ENCODE assay signal across 16 cellular contexts in the genomic region with DNA sequence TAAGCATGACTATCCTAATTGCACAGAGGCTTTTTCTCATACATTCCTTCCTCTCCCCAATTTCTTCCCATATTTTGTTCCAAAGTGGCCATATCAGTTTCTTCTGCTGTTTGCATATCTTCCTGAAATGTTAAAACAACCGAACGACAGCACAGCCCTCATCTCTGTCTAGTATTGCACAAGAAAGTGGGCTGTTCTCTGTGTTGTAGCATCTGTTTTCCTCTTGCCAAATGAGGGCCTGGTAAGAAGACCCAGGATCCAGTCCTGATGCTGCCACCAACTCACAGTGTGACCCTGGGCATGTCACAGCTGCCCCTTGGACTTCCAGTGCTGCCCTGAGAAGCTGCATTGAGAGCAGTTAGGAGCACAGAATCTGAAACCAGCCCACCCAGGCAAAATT. TPM values are rescaled to one million over a fixed set of nuclear protein-coding genes. Genes with fewer than 3 reads are reported as not detected.
DNase-seq lines count a peak whose midpoint lies in the region; TF ChIP-seq lines count a peak whose summit lies in the region.
"Had no signal": no experiment of that assay in that cellular context is flagged by ENCODE, and none has a peak within 500 bp of the region (broad histone marks: within the 10 kb centered on the region; RNA-seq: fewer than 3 reads in every experiment).

No MANE protein-coding gene starts in this region.

- peaks cover 4% of the 10 kb centered on the region; the same call in 1 of the 2 replicates for H3K27me3 ChIP-seq in BLaER1
- H3K27me3 ChIP-seq: left lung, SJSA1 had no signal

- no peaks in the 10 kb centered on the region for H3K9me3 Mint-ChIP-seq in nephron
- no peaks in the 10 kb centered on the region for H3K9me3 Mint-ChIP-seq in endothelial cell (ENCODE audit: unreplicated experiment)

- H3K4me1 Mint-ChIP-seq in nephron (peaks cover 6% of the 10 kb centered on the region), endothelial cell (ENCODE audit: unreplicated experiment) (peaks cover 11% of the 10 kb centered on the region)

- peaks cover 47% of the 10 kb centered on the region for H3K4me1 ChIP-seq in BLaER1

- H3K36me3 Mint-ChIP-seq in nephron (ENCODE audit: low read depth) (peaks cover 8% of the 10 kb centered on the region), endothelial cell (ENCODE audit: low read depth, unreplicated experiment) (peaks cover 13% of the 10 kb centered on the region)

- H3K9me3 ChIP-seq in BLaER1, result no peaks in the 10 kb centered on the region
- H3K9me3 ChIP-seq: left lung, SJSA1 had no signal

- TF ChIP-seq CTCF in choroid plexus epithelial cell (conservative IDR thresholded peaks at IDR 0.05; ENCODE audit: low read depth, low read length) (no peak), nephron (IDR thresholded peaks at IDR 0.05; ENCODE audit: unreplicated experiment in 3 of 3) (no peak), endothelial cell (IDR thresholded peaks at IDR 0.05; ENCODE audit: unreplicated experiment) (no peak)

- H3K27me3 Mint-ChIP-seq in nephron (ENCODE audit: low read depth) (peaks cover 15% of the 10 kb centered on the region), endothelial cell (ENCODE audit: unreplicated experiment) (peaks cover 9% of the 10 kb centered on the region)

- H3K4me3 ChIP-seq in BLaER1 (no peak overlapping the region), choroid plexus epithelial cell (ENCODE audit: low read depth, low read length) (no peak overlapping the region)
- H3K4me3 ChIP-seq: SJSA1 had no signal

- H4K20me1 ChIP-seq in BLaER1, result peaks cover 31% of the 10 kb centered on the region

- H3K9ac ChIP-seq in BLaER1, result 0 out of 2 replicates have a peak overlapping the region, but pooled peaks have one; percentile 39

- H3K27ac Mint-ChIP-seq in nephron (peak overlapping the region in 2 of 3 experiments; percentile 45 to 61), endothelial cell (ENCODE audit: unreplicated experiment) (no peak overlapping the region)

- no peak overlapping the region for H3K27ac ChIP-seq in BLaER1
- H3K27ac ChIP-seq: SJSA1 had no signal

- peak overlapping the region; percentile 13 to 56 (median 53) for H3K4me3 Mint-ChIP-seq in nephron
- no peak overlapping the region for H3K4me3 Mint-ChIP-seq in endothelial cell (ENCODE audit: unreplicated experiment)

- H3K4me2 ChIP-seq in BLaER1, result peak overlapping the region; percentile 44; the same call in 1 of the 2 replicates

- peak; percentile 68 to 72 for DNase-seq in Kasumi-1 (lab: John Stamatoyannopoulos, UW)
- peak; percentile 39 for DNase-seq in choroid plexus epithelial cell (ENCODE audit: low read depth)
- no peak for DNase-seq in NCI-H1694 treated with DMSO at 0.1 percent for 48 hours (lab: John Stamatoyannopoulos, UW)
- no peak for DNase-seq in endothelial cell (ENCODE audit: low spot score)
- no peak for DNase-seq in epidermal melanocyte (ENCODE audit: insufficient read length, low spot score)
- DNase-seq in NCI-H2171 (lab: John Stamatoyannopoulos, UW), result no peak
- DNase-seq: activated naive CD4-positive, alpha-beta T cell; cortex of kidney; NCI-H1417 treated with DMSO at 0.1 percent for 48 hours; NCI-H526 treated with DMSO at 0.1 percent for 48 hours; stimulated activated CD4-positive, alpha-beta T cell treated with anti-CD3 and anti-CD28 coated beads, Interleukin-1b, Interleukin-23, amount 100 ng/mL, for 48 hours; stimulated activated naive CD4-positive, alpha-beta T cell had no signal

- H3K36me3 ChIP-seq in BLaER1, result peaks cover 30% of the 10 kb centered on the region

RNA-seq across cellular contexts. Expression of a gene that starts 4.1 kb away (rescaled TPM):
- total RNA-seq in endothelial cell (ENCODE audit: unreplicated experiment), result 2.1 TPM

Comparison
In these comparisons a context has a peak if more than half of its experiments do, and no peak if none do; other contexts are left out.
1. DNase-seq: peak in Kasumi-1 (2 of 2) and choroid plexus epithelial cell (single experiment); none in NCI-H1694 treated with DMSO at 0.1 percent for 48 hours (single experiment), endothelial cell (single experiment), epidermal melanocyte (single experiment) and NCI-H2171 (single experiment).